Comparison of ENCODE assay signal across 1 cellular context in genomic region chr5:180519098-180519497, GRCh38.
TF ChIP-seq lines count a peak whose summit lies in the region.

No MANE protein-coding gene starts in this region.

TF ChIP-seq in K562, 482 proteins besides CTCF, POLR2A, EP300 and RAD21 (continued from another document and continues in another):
- TF ChIP-seq ZBTB49 (CRISPR knock-in tag; IDR thresholded peaks at IDR 0.05; ENCODE audit: borderline replicate concordance) (no peak), NFE2 (IDR thresholded peaks at IDR 0.05; ENCODE audit: low read depth) (no peak), HEY1 (CRISPR knock-in tag; IDR thresholded peaks at IDR 0.05; ENCODE audit: borderline replicate concordance) (no peak), RCOR1 (IDR thresholded peaks at IDR 0.05; ENCODE audit: borderline replicate concordance in 1 of 2, low read depth in 2 of 2, low read length in 2 of 2) (no peak), KAT2B (IDR thresholded peaks at IDR 0.05; ENCODE audit: low read depth, low read length) (no peak), GTF2A2 (tag; IDR thresholded peaks at IDR 0.05) (peak; percentile 58; the same call in 1 of the 2 replicates), TEAD4 (IDR thresholded peaks at IDR 0.05; ENCODE audit: low read length) (no peak), TEAD4 (CRISPR knock-in tag; IDR thresholded peaks at IDR 0.05; ENCODE audit: borderline replicate concordance) (no peak), ELF4 (CRISPR knock-in tag; IDR thresholded peaks at IDR 0.05) (0 out of 2 replicates have a peak, but pooled peaks have one; percentile 10), NFATC3 (IDR thresholded peaks at IDR 0.05) (no peak), HCFC1 (IDR thresholded peaks at IDR 0.05; ENCODE audit: low read depth, low read length) (no peak), TRIM28 (IDR thresholded peaks at IDR 0.05) (no peak), JUND (IDR thresholded peaks at IDR 0.05; ENCODE audit: borderline replicate concordance, low read depth, low read length) (no peak), JUND (tag; IDR thresholded peaks at IDR 0.05; ENCODE audit: borderline replicate concordance, low read depth, low read length) (peak; percentile 29; the same call in 1 of the 3 replicates), TEAD1 (CRISPR knock-in tag; IDR thresholded peaks at IDR 0.05) (peak in 1 of 2 experiments; percentile 64; a peak in 1 of 4 replicates), BMI1 (IDR thresholded peaks at IDR 0.05; ENCODE audit: low read length) (no peak), ADNP (tag; IDR thresholded peaks at IDR 0.05) (no peak), ZNF830 (CRISPR knock-in tag; IDR thresholded peaks at IDR 0.05) (no peak), NCOA6 (IDR thresholded peaks at IDR 0.05) (no peak), PPARD (CRISPR knock-in tag; IDR thresholded peaks at IDR 0.05) (no peak), XRCC3 (IDR thresholded peaks at IDR 0.05) (no peak), CEBPB (tag; IDR thresholded peaks at IDR 0.05) (peak; percentile 72), EHMT2 (IDR thresholded peaks at IDR 0.05) (no peak), SMARCA5 (IDR thresholded peaks at IDR 0.05) (no peak), MECOM (CRISPR knock-in tag; IDR thresholded peaks at IDR 0.05) (peak; percentile 54; the same call in 1 of the 2 replicates), ZNF239 (CRISPR knock-in tag; IDR thresholded peaks at IDR 0.05) (no peak), TRIM24 (IDR thresholded peaks at IDR 0.05) (no peak), SNRNP70 (optimal IDR thresholded peaks at IDR 0.05; ENCODE audit: low read depth, low read length) (no peak), ZFP1 (CRISPR knock-in tag; IDR thresholded peaks at IDR 0.05) (no peak), MEIS2 (IDR thresholded peaks at IDR 0.05; ENCODE audit: partially characterized antibody) (no peak), GATAD2B (IDR thresholded peaks at IDR 0.05; ENCODE audit: borderline replicate concordance) (no peak), HNRNPH1 (optimal IDR thresholded peaks at IDR 0.05; ENCODE audit: low read depth, low read length) (no peak), DDX20 (tag; IDR thresholded peaks at IDR 0.05; ENCODE audit: low read depth) (peak; percentile 92), ZNF280A (IDR thresholded peaks at IDR 0.05; ENCODE audit: low read depth, partially characterized antibody) (no peak), USF2 (CRISPR knock-in tag; IDR thresholded peaks at IDR 0.05) (no peak), DMBX1 (CRISPR knock-in tag; IDR thresholded peaks at IDR 0.05; ENCODE audit: borderline replicate concordance) (peak; percentile 88), CCAR2 (IDR thresholded peaks at IDR 0.05; ENCODE audit: low read depth, low read length) (no peak), PHB2 (IDR thresholded peaks at IDR 0.05; ENCODE audit: low read depth) (no peak), MIER1 (IDR thresholded peaks at IDR 0.05; ENCODE audit: low read depth) (no peak), HMGN3 (IDR thresholded peaks at IDR 0.05; ENCODE audit: borderline replicate concordance, extremely low read depth, insufficient read length, low read depth, low read length) (no peak), PHF21A (IDR thresholded peaks at IDR 0.05; ENCODE audit: borderline replicate concordance, low read depth) (no peak), TCFL5 (CRISPR knock-in tag; conservative IDR thresholded peaks at IDR 0.05) (peak; percentile 52), RUNX1 (IDR thresholded peaks at IDR 0.05; ENCODE audit: low read depth) (no peak), BRD4 (IDR thresholded peaks at IDR 0.05) (no peak), TSHZ1 (CRISPR knock-in tag; IDR thresholded peaks at IDR 0.05) (no peak), BHLHE40 (IDR thresholded peaks at IDR 0.05; ENCODE audit: low read length) (no peak), ZNF507 (tag; conservative IDR thresholded peaks at IDR 0.05) (peak; percentile 29; the same call in 1 of the 2 replicates), JUN (IDR thresholded peaks at IDR 0.05; ENCODE audit: borderline replicate concordance, low read depth, low read length) (no peak), JUN (CRISPR knock-in tag; IDR thresholded peaks at IDR 0.05; ENCODE audit: borderline replicate concordance) (no peak), ZNF347 (CRISPR knock-in tag; IDR thresholded peaks at IDR 0.05; ENCODE audit: low read depth) (no peak), ZNF655 (CRISPR knock-in tag; IDR thresholded peaks at IDR 0.05) (no peak)
- TF ChIP-seq, protein P1, sequence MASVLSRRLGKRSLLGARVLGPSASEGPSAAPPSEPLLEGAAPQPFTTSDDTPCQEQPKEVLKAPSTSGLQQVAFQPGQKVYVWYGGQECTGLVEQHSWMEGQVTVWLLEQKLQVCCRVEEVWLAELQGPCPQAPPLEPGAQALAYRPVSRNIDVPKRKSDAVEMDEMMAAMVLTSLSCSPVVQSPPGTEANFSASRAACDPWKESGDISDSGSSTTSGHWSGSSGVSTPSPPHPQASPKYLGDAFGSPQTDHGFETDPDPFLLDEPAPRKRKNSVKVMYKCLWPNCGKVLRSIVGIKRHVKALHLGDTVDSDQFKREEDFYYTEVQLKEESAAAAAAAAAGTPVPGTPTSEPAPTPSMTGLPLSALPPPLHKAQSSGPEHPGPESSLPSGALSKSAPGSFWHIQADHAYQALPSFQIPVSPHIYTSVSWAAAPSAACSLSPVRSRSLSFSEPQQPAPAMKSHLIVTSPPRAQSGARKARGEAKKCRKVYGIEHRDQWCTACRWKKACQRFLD (CRISPR knock-in tag; IDR thresholded peaks at IDR 0.05) = peak; percentile 70; the same call in 1 of the 2 replicates
- TF ChIP-seq, protein P2, sequence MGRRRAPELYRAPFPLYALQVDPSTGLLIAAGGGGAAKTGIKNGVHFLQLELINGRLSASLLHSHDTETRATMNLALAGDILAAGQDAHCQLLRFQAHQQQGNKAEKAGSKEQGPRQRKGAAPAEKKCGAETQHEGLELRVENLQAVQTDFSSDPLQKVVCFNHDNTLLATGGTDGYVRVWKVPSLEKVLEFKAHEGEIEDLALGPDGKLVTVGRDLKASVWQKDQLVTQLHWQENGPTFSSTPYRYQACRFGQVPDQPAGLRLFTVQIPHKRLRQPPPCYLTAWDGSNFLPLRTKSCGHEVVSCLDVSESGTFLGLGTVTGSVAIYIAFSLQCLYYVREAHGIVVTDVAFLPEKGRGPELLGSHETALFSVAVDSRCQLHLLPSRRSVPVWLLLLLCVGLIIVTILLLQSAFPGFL (CRISPR knock-in tag; IDR thresholded peaks at IDR 0.05) = no peak
- TF ChIP-seq, protein P3, sequence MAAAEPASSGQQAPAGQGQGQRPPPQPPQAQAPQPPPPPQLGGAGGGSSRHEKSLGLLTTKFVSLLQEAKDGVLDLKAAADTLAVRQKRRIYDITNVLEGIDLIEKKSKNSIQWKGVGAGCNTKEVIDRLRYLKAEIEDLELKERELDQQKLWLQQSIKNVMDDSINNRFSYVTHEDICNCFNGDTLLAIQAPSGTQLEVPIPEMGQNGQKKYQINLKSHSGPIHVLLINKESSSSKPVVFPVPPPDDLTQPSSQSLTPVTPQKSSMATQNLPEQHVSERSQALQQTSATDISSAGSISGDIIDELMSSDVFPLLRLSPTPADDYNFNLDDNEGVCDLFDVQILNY (CRISPR knock-in tag; IDR thresholded peaks at IDR 0.05) = no peak
- TF ChIP-seq, protein P4, sequence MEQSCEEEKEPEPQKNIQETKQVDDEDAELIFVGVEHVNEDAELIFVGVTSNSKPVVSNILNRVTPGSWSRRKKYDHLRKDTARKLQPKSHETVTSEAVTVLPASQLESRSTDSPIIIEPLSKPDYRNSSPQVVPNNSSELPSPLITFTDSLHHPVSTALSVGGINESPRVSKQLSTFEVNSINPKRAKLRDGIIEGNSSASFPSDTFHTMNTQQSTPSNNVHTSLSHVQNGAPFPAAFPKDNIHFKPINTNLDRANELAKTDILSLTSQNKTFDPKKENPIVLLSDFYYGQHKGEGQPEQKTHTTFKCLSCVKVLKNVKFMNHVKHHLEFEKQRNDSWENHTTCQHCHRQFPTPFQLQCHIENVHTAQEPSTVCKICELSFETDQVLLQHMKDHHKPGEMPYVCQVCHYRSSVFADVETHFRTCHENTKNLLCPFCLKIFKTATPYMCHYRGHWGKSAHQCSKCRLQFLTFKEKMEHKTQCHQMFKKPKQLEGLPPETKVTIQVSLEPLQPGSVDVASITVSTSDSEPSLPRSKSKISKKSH (CRISPR knock-in tag; IDR thresholded peaks at IDR 0.05) = no peak
- TF ChIP-seq, protein P5, sequence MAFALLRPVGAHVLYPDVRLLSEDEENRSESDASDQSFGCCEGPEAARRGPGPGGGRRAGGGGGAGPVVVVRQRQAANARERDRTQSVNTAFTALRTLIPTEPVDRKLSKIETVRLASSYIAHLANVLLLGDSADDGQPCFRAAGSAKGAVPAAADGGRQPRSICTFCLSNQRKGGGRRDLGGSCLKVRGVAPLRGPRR (CRISPR knock-in tag; IDR thresholded peaks at IDR 0.05) = no peak
- TF ChIP-seq, protein P6, sequence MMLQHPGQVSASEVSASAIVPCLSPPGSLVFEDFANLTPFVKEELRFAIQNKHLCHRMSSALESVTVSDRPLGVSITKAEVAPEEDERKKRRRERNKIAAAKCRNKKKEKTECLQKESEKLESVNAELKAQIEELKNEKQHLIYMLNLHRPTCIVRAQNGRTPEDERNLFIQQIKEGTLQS (IDR thresholded peaks at IDR 0.05) = no peak
- TF ChIP-seq, protein P6 (CRISPR knock-in tag; conservative IDR thresholded peaks at IDR 0.05) = no peak
